Comparison of ENCODE assay signal across 3 cellular contexts in genomic region chr7:107072133-107072532, GRCh38.
TF ChIP-seq lines count a peak whose summit lies in the region.

No MANE protein-coding gene starts in this region.

TF ChIP-seq in SK-N-SH, 30 proteins besides CTCF, POLR2A, EP300 and RAD21:
- TF ChIP-seq POLR2AphosphoS5 (IDR thresholded peaks at IDR 0.05; ENCODE audit: low read depth, low read length) (peak; percentile 42; the same call in 1 of the 2 replicates), CHD2 (IDR thresholded peaks at IDR 0.05; ENCODE audit: low read length, partially characterized antibody) (no peak), RCOR1 (IDR thresholded peaks at IDR 0.05; ENCODE audit: low read length) (no peak), PBX3 (IDR thresholded peaks at IDR 0.05) (peak; percentile 57), GATA2 (CRISPR knock-in tag; IDR thresholded peaks at IDR 0.05) (peak; percentile 15; the same call in 1 of the 2 replicates), NFIC (IDR thresholded peaks at IDR 0.05; ENCODE audit: borderline replicate concordance) (no peak), TCF12 (IDR thresholded peaks at IDR 0.05) (peak; percentile 71), MAX (IDR thresholded peaks at IDR 0.05; ENCODE audit: low read depth) (no peak), TEAD4 (IDR thresholded peaks at IDR 0.05; ENCODE audit: borderline replicate concordance, insufficient read depth) (no peak), NRF1 (IDR thresholded peaks at IDR 0.05; ENCODE audit: low read depth, low read length) (no peak)

TF ChIP-seq in SK-N-SH treated with all-trans-retinoic acid at 6 μM for 48 hours, 23 proteins besides CTCF, POLR2A, EP300 and RAD21:
- TF ChIP-seq TCF4 (CRISPR knock-in tag; IDR thresholded peaks at IDR 0.05; ENCODE audit: borderline replicate concordance): peak; percentile 81
- TF ChIP-seq ZFP30 (CRISPR knock-in tag; IDR thresholded peaks at IDR 0.05): no peak
- peak; percentile 37; the same call in 1 of the 2 replicates for TF ChIP-seq ZC3H10 (CRISPR knock-in tag; IDR thresholded peaks at IDR 0.05)
- TF ChIP-seq ISL1 (CRISPR knock-in tag; IDR thresholded peaks at IDR 0.05): peak; percentile 94
- peak; percentile 55 for TF ChIP-seq ZNF8 (CRISPR knock-in tag; IDR thresholded peaks at IDR 0.05)
TF ChIP-seq in SK-N-SH treated with all-trans-retinoic acid at 6 μM for 48 hours: peak in this region for 4.

TF ChIP-seq in K562, 482 proteins besides CTCF, POLR2A, EP300 and RAD21:
- TF ChIP-seq SRF (CRISPR knock-in tag; IDR thresholded peaks at IDR 0.05) (no peak), USF2 (CRISPR knock-in tag; IDR thresholded peaks at IDR 0.05) (no peak), CEBPG (CRISPR knock-in tag; IDR thresholded peaks at IDR 0.05) (no peak), CEBPG (tag; conservative IDR thresholded peaks at IDR 0.05 in 1 of 2, IDR thresholded peaks at IDR 0.05 in 1 of 2) (0 out of 4 replicates have a peak, but pooled peaks have one; percentile 28 to 29), ZNF717 (CRISPR knock-in tag; IDR thresholded peaks at IDR 0.05) (no peak), ATF3 (IDR thresholded peaks at IDR 0.05) (peak; percentile 67), ATF3 (CRISPR knock-in tag; conservative IDR thresholded peaks at IDR 0.05) (no peak)
